In genomic region chr12:92144045-92144630, GRCh38 we compare ENCODE assay signal across 8 cellular contexts. TPM values are rescaled to one million over a fixed set of nuclear protein-coding genes. Genes with fewer than 3 reads are reported as not detected.
DNase-seq lines count a peak whose midpoint lies in the region; ATAC-seq and TF ChIP-seq lines count a peak whose summit lies in the region.

No MANE protein-coding gene starts in this region.

- H3K36me3 ChIP-seq in SK-N-SH (replicated peaks in 1 of 2; ENCODE audit: control insufficient read depth in 1 of 2, insufficient read depth in 2 of 2, low read length in 1 of 2): peaks cover 23 to 39% of the 10 kb centered on the region in 2 experiments
- peaks cover 23% of the 10 kb centered on the region for H3K36me3 ChIP-seq in osteoblast (ENCODE audit: insufficient read depth, low read length)
- peaks cover 10% of the 10 kb centered on the region for H3K36me3 ChIP-seq in thymus (ENCODE audit: control insufficient read depth, insufficient read depth)

- H3F3A ChIP-seq in SK-N-SH (replicated peaks; ENCODE audit: insufficient read depth): peaks cover 25% of the 10 kb centered on the region

- H3K4me1 ChIP-seq in SK-N-SH (ENCODE audit: control insufficient read depth in 1 of 2, insufficient read depth in 2 of 2, low read depth in 1 of 2, low read length in 1 of 2): peaks cover 7 to 9% of the 10 kb centered on the region in 2 experiments; a peak in 3 of 4 replicates
- H3K4me1 ChIP-seq in osteoblast (ENCODE audit: insufficient read depth, low read length): peaks cover 37% of the 10 kb centered on the region
- H3K4me1 ChIP-seq in thymus (ENCODE audit: control insufficient read depth, insufficient read depth, low read length): peaks cover 4% of the 10 kb centered on the region

- peak overlapping the region; percentile 96 for H3K9ac ChIP-seq in SK-N-SH

- 0% methylated on average over 14 of the region's 14 CpGs for WGBS in SK-N-SH (ENCODE audit: low lambda C conversion rate)
- under 1% methylated on average over 14 of the region's 14 CpGs for WGBS in thymus

- ATAC-seq in GM21576 (IDR thresholded peaks at IDR 0.05; ENCODE audit: unreplicated experiment): peak; percentile 17
- ATAC-seq in activated naive CD4-positive, alpha-beta T cell treated with anti-CD3 and anti-CD28 coated beads, Interleukin-2, amount 50 U/mL, for 72 hours: peak; percentile 44 to 47

- H3K9me3 Mint-ChIP-seq in activated naive CD4-positive, alpha-beta T cell treated with anti-CD3 and anti-CD28 coated beads, Interleukin-2, amount 50 U/mL, for 72 hours: no peaks in the 10 kb centered on the region
- H3K9me3 Mint-ChIP-seq in glutamatergic neuron (ENCODE audit: unreplicated experiment): peaks cover 24% of the 10 kb centered on the region

- H4K20me1 ChIP-seq in SK-N-SH (ENCODE audit: insufficient read depth): peaks cover 30% of the 10 kb centered on the region
- peaks cover 18% of the 10 kb centered on the region for H4K20me1 ChIP-seq in osteoblast (ENCODE audit: insufficient read depth, low read length)

- peak; percentile 77 for TF ChIP-seq RAD21 in SK-N-SH (IDR thresholded peaks at IDR 0.05; ENCODE audit: low read length)

- H3K79me2 ChIP-seq in SK-N-SH (ENCODE audit: insufficient read depth): peaks cover 64% of the 10 kb centered on the region
- H3K79me2 ChIP-seq in osteoblast (ENCODE audit: insufficient read depth, low read length): peaks cover 64% of the 10 kb centered on the region

- no peaks in the 10 kb centered on the region for H3K9me2 ChIP-seq in SK-N-SH

- peaks cover 16% of the 10 kb centered on the region for H3K4me1 Mint-ChIP-seq in glutamatergic neuron (ENCODE audit: low read depth, unreplicated experiment)

- CTCF ChIA-PET in SK-N-SH (lab: Yijun Ruan, JAX): interaction anchor here (0.6 to 6.1 kb wide), 33 partner anchors 10 to 779 kb away, joined by 3 to 50 read pairs (median 4); no protein-coding TSS in a partner anchor

- peak; percentile 96 for TF ChIP-seq CTCF in NB4 (IDR thresholded peaks at IDR 0.05; ENCODE audit: low read depth, low read length)
- TF ChIP-seq CTCF in SK-N-SH (IDR thresholded peaks at IDR 0.05): peak; percentile 83
- TF ChIP-seq CTCF in glutamatergic neuron (IDR thresholded peaks at IDR 0.05; ENCODE audit: partially characterized antibody, unreplicated experiment): peak; percentile 83
- TF ChIP-seq CTCF in osteoblast (IDR thresholded peaks at IDR 0.05; ENCODE audit: extremely low read depth, low read depth, low read length): peak; percentile 87

- no peaks in the 10 kb centered on the region for H3K9me3 ChIP-seq in SK-N-SH
- no peaks in the 10 kb centered on the region for H3K9me3 ChIP-seq in osteoblast (ENCODE audit: low read depth, low read length)
- no peaks in the 10 kb centered on the region for H3K9me3 ChIP-seq in thymus (ENCODE audit: control insufficient read depth)

- POLR2A ChIA-PET in SK-N-SH (lab: Yijun Ruan, JAX): interaction anchor here (0.6 to 3.7 kb wide), 16 partner anchors 10 to 762 kb away, joined by 3 to 66 read pairs (median 4); no protein-coding TSS in a partner anchor

- H3K27me3 ChIP-seq in SK-N-SH (ENCODE audit: insufficient read depth) (no peaks in the 10 kb centered on the region), osteoblast (ENCODE audit: insufficient read depth, low read length) (no peaks in the 10 kb centered on the region), thymus (ENCODE audit: control insufficient read depth, insufficient read depth) (no peaks in the 10 kb centered on the region)

- H3K27ac ChIP-seq in SK-N-SH (ENCODE audit: low read depth in 2 of 2, low read length in 1 of 2) (peak overlapping the region; percentile 90 to 91), osteoblast (ENCODE audit: low read depth, low read length) (peak overlapping the region; percentile 80), thymus (ENCODE audit: low read depth) (peak overlapping the region; percentile 98)

- H3K27me3 Mint-ChIP-seq in glutamatergic neuron (ENCODE audit: unreplicated experiment): peaks cover 15% of the 10 kb centered on the region

- H3K36me3 Mint-ChIP-seq in activated naive CD4-positive, alpha-beta T cell treated with anti-CD3 and anti-CD28 coated beads, Interleukin-2, amount 50 U/mL, for 72 hours: peaks cover 65 to 68% of the 10 kb centered on the region in 2 donors
- no peaks in the 10 kb centered on the region for H3K36me3 Mint-ChIP-seq in glutamatergic neuron (ENCODE audit: unreplicated experiment)

- DNase-seq in COLO829 (ENCODE audit: low spot score) (peak; percentile 50), NB4 (ENCODE audit: low read depth) (peak; percentile 97), SK-N-SH (peak; percentile 56), glutamatergic neuron (peak; percentile 70), osteoblast (ENCODE audit: insufficient read length, low spot score, missing footprints) (peak; percentile 95)
- DNase-seq in activated naive CD4-positive, alpha-beta T cell treated with anti-CD3 and anti-CD28 coated beads, Interleukin-2, amount 50 U/mL, for 72 hours (ENCODE audit: low spot score in 2 of 2): peak; percentile 66 to 76

- H2AFZ ChIP-seq in SK-N-SH (ENCODE audit: low read depth) (no peak overlapping the region), osteoblast (ENCODE audit: low read length) (no peak overlapping the region)

- H3K4me3 ChIP-seq in NB4 (ENCODE audit: low read depth, low read length) (peak overlapping the region; percentile 80), SK-N-SH (ENCODE audit: low read depth in 2 of 2, low read length in 1 of 2) (peak overlapping the region; percentile 89 to 98), osteoblast (ENCODE audit: insufficient read depth, low read length) (peak overlapping the region; percentile 94), thymus (ENCODE audit: low read length) (peak overlapping the region; percentile 85)

- peak overlapping the region; percentile 99 to 100 for H3K27ac Mint-ChIP-seq in activated naive CD4-positive, alpha-beta T cell treated with anti-CD3 and anti-CD28 coated beads, Interleukin-2, amount 50 U/mL, for 72 hours
- H3K27ac Mint-ChIP-seq in glutamatergic neuron (ENCODE audit: unreplicated experiment): peak overlapping the region; percentile 100

- TF ChIP-seq EP300 in SK-N-SH (IDR thresholded peaks at IDR 0.05; ENCODE audit: borderline replicate concordance in 1 of 2, low read depth in 1 of 2, low read length in 1 of 2): peak; percentile 6 to 35; a peak in 2 of 4 replicates

- peak overlapping the region; percentile 88 for H3K4me3 Mint-ChIP-seq in glutamatergic neuron (ENCODE audit: unreplicated experiment)

- peak; percentile 25 for TF ChIP-seq POLR2A in NB4 (IDR thresholded peaks at IDR 0.05; ENCODE audit: extremely low read depth, insufficient read length)

- H3K4me2 ChIP-seq in SK-N-SH (peak overlapping the region; percentile 81), osteoblast (ENCODE audit: insufficient read depth, low read length) (peak overlapping the region; percentile 83)

TF ChIP-seq in SK-N-SH, 30 proteins besides CTCF, POLR2A, EP300 and RAD21 (continues in another document):
- TF ChIP-seq NFIC (IDR thresholded peaks at IDR 0.05; ENCODE audit: borderline replicate concordance) (no peak), RFX5 (IDR thresholded peaks at IDR 0.05; ENCODE audit: low read length) (0 out of 2 replicates have a peak, but pooled peaks have one; percentile 13), SMC3 (IDR thresholded peaks at IDR 0.05; ENCODE audit: low read depth, low read length) (peak; percentile 79), MEF2A (IDR thresholded peaks at IDR 0.05; ENCODE audit: borderline replicate concordance, low read depth) (no peak), NRF1 (IDR thresholded peaks at IDR 0.05; ENCODE audit: low read depth, low read length) (peak; percentile 33; the same call in 1 of the 2 replicates), CHD2 (IDR thresholded peaks at IDR 0.05; ENCODE audit: low read length, partially characterized antibody) (no peak), TAF1 (IDR thresholded peaks at IDR 0.05; ENCODE audit: borderline replicate concordance, low read depth, low read length) (peak; percentile 58; the same call in 1 of the 2 replicates), GABPA (IDR thresholded peaks at IDR 0.05; ENCODE audit: low read depth) (no peak), PBX3 (IDR thresholded peaks at IDR 0.05) (peak; percentile 7), POLR2AphosphoS5 (IDR thresholded peaks at IDR 0.05; ENCODE audit: low read depth, low read length) (no peak; the same call in 1 of the 2 replicates), RCOR1 (IDR thresholded peaks at IDR 0.05; ENCODE audit: low read length) (peak; percentile 39; the same call in 1 of the 2 replicates), ELF1 (IDR thresholded peaks at IDR 0.05) (no peak), RXRA (IDR thresholded peaks at IDR 0.05; ENCODE audit: borderline replicate concordance, low read depth) (peak; percentile 11; the same call in 1 of the 2 replicates), EZH2phosphoT487 (IDR thresholded peaks at IDR 0.05; ENCODE audit: borderline replicate concordance, low read depth) (no peak)
- TF ChIP-seq, protein P1, sequence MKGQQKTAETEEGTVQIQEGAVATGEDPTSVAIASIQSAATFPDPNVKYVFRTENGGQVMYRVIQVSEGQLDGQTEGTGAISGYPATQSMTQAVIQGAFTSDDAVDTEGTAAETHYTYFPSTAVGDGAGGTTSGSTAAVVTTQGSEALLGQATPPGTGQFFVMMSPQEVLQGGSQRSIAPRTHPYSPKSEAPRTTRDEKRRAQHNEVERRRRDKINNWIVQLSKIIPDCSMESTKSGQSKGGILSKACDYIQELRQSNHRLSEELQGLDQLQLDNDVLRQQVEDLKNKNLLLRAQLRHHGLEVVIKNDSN (IDR thresholded peaks at IDR 0.05; ENCODE audit: borderline replicate concordance, low read depth): no peak
- TF ChIP-seq, protein P2, sequence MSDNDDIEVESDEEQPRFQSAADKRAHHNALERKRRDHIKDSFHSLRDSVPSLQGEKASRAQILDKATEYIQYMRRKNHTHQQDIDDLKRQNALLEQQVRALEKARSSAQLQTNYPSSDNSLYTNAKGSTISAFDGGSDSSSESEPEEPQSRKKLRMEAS (IDR thresholded peaks at IDR 0.05; ENCODE audit: low read depth): peak; percentile 70

RNA-seq across cellular contexts. Expression of gene BTG1, which starts 1.5 kb away (rescaled TPM):
- 16.2 and 28.3 TPM in 2 replicates for polyA plus RNA-seq in SK-N-SH (2012; rRNA removed)
- polyA plus RNA-seq in SK-N-SH (2012; cell fraction: cytosol; rRNA removed): 19.6 and 23.8 TPM in 2 replicates
- polyA plus RNA-seq in SK-N-SH (2012; cell fraction: nucleus; rRNA removed): 15.1 and 15.2 TPM in 2 replicates
- total RNA-seq in activated naive CD4-positive, alpha-beta T cell treated with anti-CD3 and anti-CD28 coated beads, Interleukin-2, amount 50 U/mL, for 72 hours: 100 to 1,000 TPM; 158 to 266 TPM
- total RNA-seq in glutamatergic neuron (ENCODE audit: unreplicated experiment): 72.2 TPM
- total RNA-seq in osteoblast: 23.6 and 25.0 TPM in 2 replicates
- 313 TPM for polyA plus RNA-seq in thymus

Comparison
In these comparisons a context has a peak if more than half of its experiments do, and no peak if none do; other contexts are left out.
1. Peak in every context shown above with its lines: DNase-seq, ATAC-seq, H3K4me3 ChIP-seq and H3K27ac ChIP-seq.